Comparison of ENCODE assay signal across 10 cellular contexts in the genomic region with DNA sequence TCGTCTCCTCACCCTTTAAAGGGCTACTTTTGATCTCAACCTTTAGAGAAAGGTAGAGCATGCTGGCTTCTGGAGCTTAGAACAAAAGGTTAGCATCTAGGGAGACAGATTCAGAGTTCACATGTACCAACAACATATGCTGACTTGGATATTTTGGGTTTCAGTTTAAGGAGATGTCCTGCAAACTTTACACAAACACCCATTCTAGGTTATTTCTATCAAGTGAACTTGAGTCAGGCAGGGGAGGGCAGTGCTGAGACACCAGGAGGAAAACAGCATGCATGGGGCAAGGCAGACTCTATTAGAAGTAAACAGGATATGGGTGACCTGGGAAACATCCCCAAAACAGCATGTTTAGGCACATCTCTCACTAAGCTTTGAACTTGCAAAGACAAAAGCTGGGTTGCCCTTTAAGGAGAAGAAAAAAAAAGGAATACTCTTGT. TPM values are rescaled to one million over a fixed set of nuclear protein-coding genes. Genes with fewer than 3 reads are reported as not detected.
DNase-seq lines count a peak whose midpoint lies in the region; ATAC-seq, FAIRE-seq and TF ChIP-seq lines count a peak whose summit lies in the region.
"Had no signal": no experiment of that assay in that cellular context is flagged by ENCODE, and none has a peak within 500 bp of the region (broad histone marks: within the 10 kb centered on the region; RNA-seq: fewer than 3 reads in every experiment).

No MANE protein-coding gene starts in this region.

- no peak overlapping the region for H3K27ac ChIP-seq in WERI-Rb-1
- H3K27ac ChIP-seq: coronary artery had no signal

- H3K36me3 ChIP-seq in BJ (ENCODE audit: control insufficient read depth, insufficient read depth, low read length) = no peaks in the 10 kb centered on the region
- no peaks in the 10 kb centered on the region for H3K36me3 ChIP-seq in WERI-Rb-1

- no peak for ATAC-seq in HG03139 (IDR thresholded peaks at IDR 0.05; ENCODE audit: unreplicated experiment)

- no peaks in the 10 kb centered on the region for H3K27me3 ChIP-seq in BJ (ENCODE audit: control insufficient read depth, insufficient read depth, low read length)
- no peaks in the 10 kb centered on the region for H3K27me3 ChIP-seq in WERI-Rb-1 (ENCODE audit: insufficient read depth, low read depth, severe bottlenecking)

- POLR2A ChIA-PET in BJ (lab: Charles Lee) = no interaction called here

- H3K9me3 ChIP-seq in WERI-Rb-1 (ENCODE audit: severe bottlenecking) = no peaks in the 10 kb centered on the region

- DNase-seq in BJ (ENCODE audit: low read depth) (no peak), HFF-Myc (ENCODE audit: extremely low read depth, low read depth) (peak; percentile 38), WERI-Rb-1 (no peak), iPS DF 4.7 (ENCODE audit: extremely low read depth, low spot score) (peak; percentile 66), NCI-H1694 (lab: John Stamatoyannopoulos, UW) (no peak), GM12891 (ENCODE audit: insufficient read length, low spot score) (no peak), NCI-H2029 treated with DMSO at 0.1 percent for 48 hours (lab: John Stamatoyannopoulos, UW) (no peak)
- DNase-seq: nucleus accumbens had no signal

- peak; percentile 22; the same call in 1 of the 2 replicates for TF ChIP-seq CTCF in BJ (IDR thresholded peaks at IDR 0.05; ENCODE audit: insufficient read depth, low read depth, low read length)
- TF ChIP-seq CTCF in HFF-Myc (IDR thresholded peaks at IDR 0.05; ENCODE audit: low read depth, low read length, missing control alignments) = no peak
- TF ChIP-seq CTCF in WERI-Rb-1 (IDR thresholded peaks at IDR 0.05; ENCODE audit: low read depth, low read length) = 0 out of 2 replicates have a peak, but pooled peaks have one; percentile 0

- no peak for TF ChIP-seq POLR2A in GM12891 (IDR thresholded peaks at IDR 0.05; ENCODE audit: low read depth, low read length)

- CTCF ChIA-PET in BJ (lab: Yijun Ruan, JAX) = no interaction called here

- H3K4me3 ChIP-seq in BJ (ENCODE audit: low read depth, low read length) (no peak overlapping the region), HFF-Myc (replicated peaks; ENCODE audit: low read depth, low read length) (no peak overlapping the region), WERI-Rb-1 (ENCODE audit: low read depth, low read length) (no peak overlapping the region)
- H3K4me3 ChIP-seq: coronary artery had no signal

- FAIRE-seq in GM12891 (lab: Jason Lieb, UNC) = no peak

TF ChIP-seq in GM12891, 5 proteins besides CTCF, POLR2A, EP300 and RAD21:
- TF ChIP-seq PAX5 (IDR thresholded peaks at IDR 0.05; ENCODE audit: insufficient read depth, low read length, severe bottlenecking) (no peak), POLR2AphosphoS5 (IDR thresholded peaks at IDR 0.05; ENCODE audit: low read depth, low read length) (no peak), TAF1 (IDR thresholded peaks at IDR 0.05; ENCODE audit: low read depth, low read length) (no peak), POU2F2 (IDR thresholded peaks at IDR 0.05; ENCODE audit: low read depth, low read length) (no peak), SPI1 (IDR thresholded peaks at IDR 0.05; ENCODE audit: low read depth, low read length) (no peak)

RNA-seq across cellular contexts. Expression of a gene that starts 43.8 kb away (rescaled TPM):
- 3.3 and 6.8 TPM in 2 replicates for polyA plus RNA-seq in BJ (2011; rRNA removed)
- polyA minus RNA-seq in BJ (2011; rRNA and poly(A)+ RNA removed) = 2.6 and 3.1 TPM in 2 replicates
- 0.69 TPM for polyA plus RNA-seq in GM12891 (2012; ENCODE audit: low read depth, missing spikeins)

Comparison
In these comparisons a context has a peak if more than half of its experiments do, and no peak if none do; other contexts are left out.
1. DNase-seq: peak in HFF-Myc (single experiment) and iPS DF 4.7 (single experiment); none in BJ (single experiment), WERI-Rb-1 (single experiment), NCI-H1694 (single experiment), GM12891 (single experiment) and NCI-H2029 treated with DMSO at 0.1 percent for 48 hours (single experiment).